In genomic region chr4:81747242-81747930, GRCh38 we compare ENCODE assay signal across 15 cellular contexts.
DNase-seq lines count a peak whose midpoint lies in the region; ATAC-seq and TF ChIP-seq lines count a peak whose summit lies in the region.
"Had no signal": no experiment of that assay in that cellular context is flagged by ENCODE, and none has a peak within 500 bp of the region (broad histone marks: within the 10 kb centered on the region; RNA-seq: fewer than 3 reads in every experiment).

No MANE protein-coding gene starts in this region.

- ATAC-seq in HG02870 (IDR thresholded peaks at IDR 0.05; ENCODE audit: unreplicated experiment) (no peak), GM19395 (IDR thresholded peaks at IDR 0.05; ENCODE audit: unreplicated experiment) (no peak)
- no peak for ATAC-seq in activated T-cell treated with anti-CD3 and anti-CD28 coated beads, Interleukin-2, amount 50 U/mL, for 4 hours
- ATAC-seq: activated CD8-positive, alpha-beta memory T cell treated with anti-CD3 and anti-CD28 coated beads, Interleukin-2, amount 10 ng/mL, durations not matched to agents 7 days and 5 days; WTC11 had no signal

- no peaks in the 10 kb centered on the region for H3K36me3 Mint-ChIP-seq in dendritic cell treated with granulocyte-macrophage colony-stimulating factor and Interleukin-4, amounts not matched to agents 40 ng/mL and 50 ng/mL, for 4 days (ENCODE audit: low read depth)
- no peaks in the 10 kb centered on the region for H3K36me3 Mint-ChIP-seq in activated T-cell treated with anti-CD3 and anti-CD28 coated beads, Interleukin-2, amount 50 U/mL, for 4 hours (ENCODE audit: insufficient read depth)
- H3K36me3 Mint-ChIP-seq: activated CD8-positive, alpha-beta memory T cell treated with anti-CD3 and anti-CD28 coated beads, Interleukin-2, amount 10 ng/mL, durations not matched to agents 7 days and 5 days; WTC11 had no signal

- TF ChIP-seq CTCF in tibial nerve (IDR thresholded peaks at IDR 0.05), result no peak

- WGBS in tibial nerve, 2 donors, result 34 to 44% methylated on average over 2 of the region's 2 CpGs

- peak overlapping the region; percentile 55 for H3K27ac Mint-ChIP-seq in dendritic cell treated with granulocyte-macrophage colony-stimulating factor and Interleukin-4, amounts not matched to agents 40 ng/mL and 50 ng/mL, for 4 days
- H3K27ac Mint-ChIP-seq: activated CD8-positive, alpha-beta memory T cell treated with anti-CD3 and anti-CD28 coated beads, Interleukin-2, amount 10 ng/mL, durations not matched to agents 7 days and 5 days; activated naive CD4-positive, alpha-beta T cell treated with anti-CD3 and anti-CD28 coated beads for 36 hours; WTC11 had no signal

- H3K4me1 Mint-ChIP-seq in dendritic cell treated with granulocyte-macrophage colony-stimulating factor and Interleukin-4, amounts not matched to agents 40 ng/mL and 50 ng/mL, for 4 days (ENCODE audit: low read depth), result peaks cover 11% of the 10 kb centered on the region
- peaks cover 2% of the 10 kb centered on the region for H3K4me1 Mint-ChIP-seq in activated T-cell treated with anti-CD3 and anti-CD28 coated beads, Interleukin-2, amount 50 U/mL, for 4 hours (ENCODE audit: low read depth)

- TF ChIP-seq EP300 in tibial nerve (IDR thresholded peaks at IDR 0.05), result peak in 1 of 2 donors; percentile 33

- H3K4me1 ChIP-seq in tibial nerve, result peaks cover 0 to 12% (median 0%) of the 10 kb centered on the region in 4 donors

- H3K36me3 ChIP-seq in tibial nerve, result no peaks in the 10 kb centered on the region
- H3K36me3 ChIP-seq: neutrophil had no signal

- H3K4me3 ChIP-seq in tibial nerve, result no peak overlapping the region
- H3K4me3 ChIP-seq: smooth muscle cell had no signal

- no peaks in the 10 kb centered on the region for H3K9me3 ChIP-seq in tibial nerve
- H3K9me3 ChIP-seq: neutrophil had no signal

- no peaks in the 10 kb centered on the region for H3K9me3 Mint-ChIP-seq in dendritic cell treated with granulocyte-macrophage colony-stimulating factor and Interleukin-4, amounts not matched to agents 40 ng/mL and 50 ng/mL, for 4 days
- peaks cover 4% of the 10 kb centered on the region for H3K9me3 Mint-ChIP-seq in activated T-cell treated with anti-CD3 and anti-CD28 coated beads, Interleukin-2, amount 50 U/mL, for 4 hours
- H3K9me3 Mint-ChIP-seq: activated naive CD4-positive, alpha-beta T cell treated with anti-CD3 and anti-CD28 coated beads for 36 hours; WTC11 had no signal

- no peak for TF ChIP-seq POLR2A in tibial nerve (IDR thresholded peaks at IDR 0.05)

- no peaks in the 10 kb centered on the region for H3K27me3 Mint-ChIP-seq in dendritic cell treated with granulocyte-macrophage colony-stimulating factor and Interleukin-4, amounts not matched to agents 40 ng/mL and 50 ng/mL, for 4 days
- no peaks in the 10 kb centered on the region for H3K27me3 Mint-ChIP-seq in activated T-cell treated with anti-CD3 and anti-CD28 coated beads, Interleukin-2, amount 50 U/mL, for 4 hours (ENCODE audit: low read depth)
- H3K27me3 Mint-ChIP-seq: activated CD8-positive, alpha-beta memory T cell treated with anti-CD3 and anti-CD28 coated beads, Interleukin-2, amount 10 ng/mL, durations not matched to agents 7 days and 5 days had no signal

- H3K4me3 Mint-ChIP-seq in dendritic cell treated with granulocyte-macrophage colony-stimulating factor and Interleukin-4, amounts not matched to agents 40 ng/mL and 50 ng/mL, for 4 days, result no peak overlapping the region
- H3K4me3 Mint-ChIP-seq in activated T-cell treated with anti-CD3 and anti-CD28 coated beads, Interleukin-2, amount 50 U/mL, for 4 hours, result no peak overlapping the region
- H3K4me3 Mint-ChIP-seq: activated CD8-positive, alpha-beta memory T cell treated with anti-CD3 and anti-CD28 coated beads, Interleukin-2, amount 10 ng/mL, durations not matched to agents 7 days and 5 days; activated naive CD4-positive, alpha-beta T cell treated with anti-CD3 and anti-CD28 coated beads for 36 hours; WTC11 had no signal

- DNase-seq in GF-D8 (lab: John Stamatoyannopoulos, UW) (peak; percentile 37), NAMALWA (ENCODE audit: low spot score) (peak; percentile 6), mucosa of gallbladder (ENCODE audit: low spot score) (peak; percentile 51), tibial nerve (ENCODE audit: low spot score in 2 of 2) (no peak)
- no peak for DNase-seq in activated T-cell treated with anti-CD3 and anti-CD28 coated beads, Interleukin-2, amount 50 U/mL, for 4 hours
- DNase-seq: activated CD8-positive, alpha-beta memory T cell treated with anti-CD3 and anti-CD28 coated beads, Interleukin-2, amount 10 ng/mL, durations not matched to agents 7 days and 5 days; activated naive CD4-positive, alpha-beta T cell treated with anti-CD3 and anti-CD28 coated beads for 36 hours; kidney glomerular epithelial cell; NCI-H1694 treated with DMSO at 0.1 percent for 48 hours had no signal

- intact Hi-C loops in dendritic cell treated with granulocyte-macrophage colony-stimulating factor and Interleukin-4, amounts not matched to agents 40 ng/mL and 50 ng/mL, for 4 days (cut with micrococcal nuclease), result no loop called here

- no peaks in the 10 kb centered on the region for H3K27me3 ChIP-seq in tibial nerve
- H3K27me3 ChIP-seq: neutrophil had no signal

- peak overlapping the region in 1 of 4 donors; percentile 20 for H3K27ac ChIP-seq in tibial nerve
- H3K27ac ChIP-seq: neutrophil had no signal

Comparison
In these comparisons a context has a peak if more than half of its experiments do, and no peak if none do; other contexts are left out.
1. DNase-seq: peak in GF-D8 (single experiment), NAMALWA (single experiment) and mucosa of gallbladder (single experiment); none in activated T-cell treated with anti-CD3 and anti-CD28 coated beads, Interleukin-2, amount 50 U/mL, for 4 hours (single experiment) and tibial nerve (0 of 2).